20 cellular contexts compared by ENCODE assay signal in genomic region chr2:61109291-61109690, GRCh38.
"Had no signal": no experiment of that assay in that cellular context is flagged by ENCODE, and none has a peak within 500 bp of the region (broad histone marks: within the 10 kb centered on the region; RNA-seq: fewer than 3 reads in every experiment).

No MANE protein-coding gene starts in this region.

- H3K9me3 ChIP-seq: thyroid gland had no signal

- H3K27ac ChIP-seq: brain microvascular endothelial cell, hepatocyte, thyroid gland had no signal

- ATAC-seq: activated CD8-positive, alpha-beta memory T cell treated with anti-CD3 and anti-CD28 coated beads, Interleukin-2, amount 10 ng/mL, durations not matched to agents 7 days and 5 days; esophagus mucosa; left cardiac atrium; natural killer cell treated with Interleukin-12 subunit alpha and Interleukin-12 subunit beta and Interleukin-15 and Interleukin-18, amount 100 ng/mL, for 72 hours; T-cell had no signal

- H3K27me3 ChIP-seq: brain microvascular endothelial cell, hepatocyte, thyroid gland had no signal

- H2AFZ ChIP-seq: hepatocyte had no signal

- H3K79me2 ChIP-seq: hepatocyte had no signal

- DNase-seq: activated B cell treated with CpG ODN at 0.5 μM for 24 hours; activated CD4-positive, alpha-beta memory T cell treated with anti-CD3 and anti-CD28 coated beads for 36 hours; activated CD4-positive, alpha-beta T cell treated with anti-CD3 and anti-CD28 coated beads for 4 hours; activated CD8-positive, alpha-beta memory T cell treated with anti-CD3 and anti-CD28 coated beads, Interleukin-2, amount 10 ng/mL, durations not matched to agents 7 days and 5 days; activated naive CD4-positive, alpha-beta T cell treated with anti-CD3 and anti-CD28 coated beads for 36 hours; activated T-cell treated with anti-CD3 and anti-CD28 coated beads, Interleukin-2, amount 50 U/mL, for 1 hour; anterior cingulate cortex; brain microvascular endothelial cell; cortex of kidney; left cardiac atrium; stimulated activated CD4-positive, alpha-beta T cell treated with anti-CD3 and anti-CD28 coated beads, Interleukin-12 subunit alpha, Interleukin-12 subunit beta, amount 100 ng/mL, for 4 hours; stimulated activated CD4-positive, alpha-beta T cell treated with anti-CD3 and anti-CD28 coated beads, Interleukin-1b, Interleukin-23, amount 100 ng/mL, for 48 hours; stimulated activated naive CD4-positive, alpha-beta T cell treated with Interleukin-2 at 50 U/mL for 16 hours; T-cell; T-helper 9 cell; thyroid gland had no signal

- H3K4me2 ChIP-seq: hepatocyte had no signal

- H3K4me1 ChIP-seq: thyroid gland had no signal

- H3K4me3 ChIP-seq: hepatocyte, lung, thyroid gland had no signal
